ENCODE assay signal across 12 cellular contexts in the genomic region with DNA sequence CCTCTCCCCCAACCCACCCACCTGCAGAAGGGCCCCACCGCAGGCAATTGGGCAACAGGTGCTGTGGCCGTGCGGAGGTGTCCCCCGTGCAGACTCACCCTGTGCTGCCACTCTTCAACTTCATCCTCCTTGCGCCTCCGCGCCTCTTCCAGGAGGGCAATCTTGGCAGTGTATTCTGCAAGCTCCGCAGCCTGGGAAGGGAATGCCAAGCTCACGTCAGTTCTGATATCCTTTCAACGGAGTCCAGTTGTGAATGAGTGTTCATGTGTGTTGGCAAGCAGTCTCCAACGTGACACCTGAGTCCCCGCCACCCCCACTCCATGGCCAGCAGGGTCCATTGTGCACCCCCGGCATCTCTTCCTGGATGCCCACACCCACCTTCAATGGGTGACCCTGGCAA. TPM values are rescaled to one million over a fixed set of nuclear protein-coding genes. Genes with fewer than 3 reads are reported as not detected.
DNase-seq lines count a peak whose midpoint lies in the region; ATAC-seq, FAIRE-seq and TF ChIP-seq lines count a peak whose summit lies in the region.
"Had no signal": no experiment of that assay in that cellular context is flagged by ENCODE, and none has a peak within 500 bp of the region (broad histone marks: within the 10 kb centered on the region; RNA-seq: fewer than 3 reads in every experiment).

No MANE protein-coding gene starts in this region.

- ATAC-seq in activated naive CD8-positive, alpha-beta T cell treated with anti-CD3 and anti-CD28 coated beads, Interleukin-2, amount 10 ng/mL, durations not matched to agents 7 days and 5 days (ENCODE audit: low read depth), result no peak
- no peak for ATAC-seq in GM18519 (IDR thresholded peaks at IDR 0.05; ENCODE audit: low FRiP score, unreplicated experiment)
- ATAC-seq: Panc1 had no signal

- H3K9me3 Mint-ChIP-seq in activated naive CD8-positive, alpha-beta T cell treated with anti-CD3 and anti-CD28 coated beads, Interleukin-2, amount 10 ng/mL, durations not matched to agents 7 days and 5 days, result no peaks in the 10 kb centered on the region

- H3K4me3 ChIP-seq in BLaER1 treated with 17β-estradiol and CSF1 and Interleukin-3, amounts not matched to agents 10 nM and 100 nM, result no peak overlapping the region; a peak in 1 of 20 replicates

- H3K36me3 ChIP-seq in BLaER1 treated with 17β-estradiol and CSF1 and Interleukin-3, amounts not matched to agents 10 nM and 100 nM, result peaks cover 92 to 100% (median 98%) of the 10 kb centered on the region in 11 experiments

- peaks cover 82 to 100% (median 96%) of the 10 kb centered on the region in 10 experiments for H3K4me1 ChIP-seq in BLaER1 treated with 17β-estradiol and CSF1 and Interleukin-3, amounts not matched to agents 10 nM and 100 nM

- POLR2A ChIA-PET in activated naive CD8-positive, alpha-beta T cell treated with anti-CD3 and anti-CD28 coated beads, Interleukin-2, amount 10 ng/mL, durations not matched to agents 7 days and 5 days (lab: Charles Lee), result interaction anchor here (1.7 kb wide), 1 partner anchor 65 kb away, joined by 3 read pairs; no protein-coding TSS in a partner anchor

- H3K4me3 Mint-ChIP-seq in activated naive CD8-positive, alpha-beta T cell treated with anti-CD3 and anti-CD28 coated beads, Interleukin-2, amount 10 ng/mL, durations not matched to agents 7 days and 5 days, result no peak overlapping the region

- no peak for TF ChIP-seq POLR2A in GM12891 (IDR thresholded peaks at IDR 0.05; ENCODE audit: low read depth, low read length)

- peak overlapping the region; percentile 60 to 86 (median 76); a peak in 20 of 22 replicates for H3K4me2 ChIP-seq in BLaER1 treated with 17β-estradiol and CSF1 and Interleukin-3, amounts not matched to agents 10 nM and 100 nM

- H3K9ac ChIP-seq in BLaER1 treated with 17β-estradiol and CSF1 and Interleukin-3, amounts not matched to agents 10 nM and 100 nM, result no peak overlapping the region

- H3K27ac Mint-ChIP-seq in activated naive CD8-positive, alpha-beta T cell treated with anti-CD3 and anti-CD28 coated beads, Interleukin-2, amount 10 ng/mL, durations not matched to agents 7 days and 5 days, result peak overlapping the region; percentile 19

- peaks cover 31% of the 10 kb centered on the region for H3K36me3 Mint-ChIP-seq in activated naive CD8-positive, alpha-beta T cell treated with anti-CD3 and anti-CD28 coated beads, Interleukin-2, amount 10 ng/mL, durations not matched to agents 7 days and 5 days

- peaks cover 63 to 97% (median 79%) of the 10 kb centered on the region in 11 experiments; a peak in 21 of 22 replicates for H4K20me1 ChIP-seq in BLaER1 treated with 17β-estradiol and CSF1 and Interleukin-3, amounts not matched to agents 10 nM and 100 nM

- no peaks in the 10 kb centered on the region for H3K9me3 ChIP-seq in BLaER1 treated with 17β-estradiol and CSF1 and Interleukin-3, amounts not matched to agents 10 nM and 100 nM (replicated peaks in 1 of 11)

- FAIRE-seq in GM12891 (lab: Jason Lieb, UNC), result no peak
- FAIRE-seq: HTR-8/SVneo had no signal

- DNase-seq in GM12891 (ENCODE audit: insufficient read length, low spot score) (no peak), GM03348 (ENCODE audit: low spot score) (no peak), SW 1271 (lab: John Stamatoyannopoulos, UW) (no peak), inferior parietal cortex (ENCODE audit: extremely low spot score) (no peak)
- DNase-seq in activated naive CD8-positive, alpha-beta T cell treated with anti-CD3 and anti-CD28 coated beads, Interleukin-2, amount 10 ng/mL, durations not matched to agents 7 days and 5 days, result no peak
- DNase-seq: NCI-H510A treated with DMSO at 0.1 percent for 48 hours; stimulated activated CD4-positive, alpha-beta T cell treated with anti-CD3 and anti-CD28 coated beads, Interleukin-4, amount 100 ng/mL, for 24 hours had no signal

- no peak overlapping the region for H3K27ac ChIP-seq in BLaER1 treated with 17β-estradiol and CSF1 and Interleukin-3, amounts not matched to agents 10 nM and 100 nM
- peak overlapping the region; percentile 53 for H3K27ac ChIP-seq in layer of hippocampus (ENCODE audit: low read depth, low read length)

- peaks cover 23% of the 10 kb centered on the region for H3K4me1 Mint-ChIP-seq in activated naive CD8-positive, alpha-beta T cell treated with anti-CD3 and anti-CD28 coated beads, Interleukin-2, amount 10 ng/mL, durations not matched to agents 7 days and 5 days

- H3K27me3 ChIP-seq in BLaER1 treated with 17β-estradiol and CSF1 and Interleukin-3, amounts not matched to agents 10 nM and 100 nM, result no peaks in the 10 kb centered on the region
- no peaks in the 10 kb centered on the region for H3K27me3 ChIP-seq in layer of hippocampus (ENCODE audit: control insufficient read depth, insufficient read depth, low read length)

- H3K27me3 Mint-ChIP-seq in activated naive CD8-positive, alpha-beta T cell treated with anti-CD3 and anti-CD28 coated beads, Interleukin-2, amount 10 ng/mL, durations not matched to agents 7 days and 5 days, result no peaks in the 10 kb centered on the region

TF ChIP-seq in GM12891, 5 proteins besides CTCF, POLR2A, EP300 and RAD21:
- TF ChIP-seq TAF1 (IDR thresholded peaks at IDR 0.05; ENCODE audit: low read depth, low read length) (no peak), POLR2AphosphoS5 (IDR thresholded peaks at IDR 0.05; ENCODE audit: low read depth, low read length) (peak; percentile 62; the same call in 1 of the 2 replicates)

RNA-seq across cellular contexts. Expression of a gene that starts 49.9 kb away (rescaled TPM):
- polyA plus RNA-seq in GM12891 (2012; ENCODE audit: low read depth, missing spikeins), result 166 TPM
- 100 to 1,000 TPM; 235 to 257 TPM for total RNA-seq in activated naive CD8-positive, alpha-beta T cell treated with anti-CD3 and anti-CD28 coated beads, Interleukin-2, amount 10 ng/mL, durations not matched to agents 7 days and 5 days
